Comparison of ENCODE assay signal across 28 cellular contexts in genomic region chr19:44278181-44278690, GRCh38. TPM values are rescaled to one million over a fixed set of nuclear protein-coding genes. Genes with fewer than 3 reads are reported as not detected.
A peak's percentile ranks its signal among the peaks of the same experiment; 100 is the strongest.
DNase-seq lines count a peak whose midpoint lies in the region; ATAC-seq and TF ChIP-seq lines count a peak whose summit lies in the region.
"Had no signal": no experiment of that assay in that cellular context is flagged by ENCODE, and none has a peak within 500 bp of the region (broad histone marks: within the 10 kb centered on the region; RNA-seq: fewer than 3 reads in every experiment).

No MANE protein-coding gene starts in this region.

- H3K18ac ChIP-seq in mesenchymal stem cell (ENCODE audit: low read depth in 1 of 2, low read length in 2 of 2) = no peak overlapping the region

- 93% methylated on average over 4 of the region's 4 CpGs for WGBS in mesenchymal stem cell

- no peak overlapping the region for H2AK5ac ChIP-seq in mesenchymal stem cell (ENCODE audit: low read length, severe bottlenecking)

- intact Hi-C loops in left ventricle myocardium inferior (cut with micrococcal nuclease) = no loop called here

- no peaks in the 10 kb centered on the region for H3K79me1 ChIP-seq in mesenchymal stem cell (replicated peaks; ENCODE audit: low read length, poor library complexity, severe bottlenecking)

- H3K36me3 ChIP-seq in mesenchymal stem cell (ENCODE audit: control insufficient read depth in 1 of 2, insufficient read depth in 2 of 2, low read depth in 1 of 2, low read length in 2 of 2) = peaks cover 0 to 10% of the 10 kb centered on the region in 2 experiments
- H3K36me3 ChIP-seq in left ventricle myocardium inferior = peaks cover 57% of the 10 kb centered on the region
- H3K36me3 ChIP-seq: adrenal gland, pancreas had no signal

- H3K9me3 ChIP-seq in mesenchymal stem cell (ENCODE audit: control insufficient read depth, low read length) (peaks cover 49% of the 10 kb centered on the region), left ventricle myocardium inferior (replicated peaks) (peaks cover 98% of the 10 kb centered on the region)
- H3K9me3 ChIP-seq: pancreas, SK-N-SH had no signal

- H4K8ac ChIP-seq in mesenchymal stem cell (ENCODE audit: low read length) = no peak overlapping the region

- no peak overlapping the region for H2BK5ac ChIP-seq in mesenchymal stem cell (ENCODE audit: low read depth, low read length, poor library complexity, severe bottlenecking)

- H3K4me1 ChIP-seq in mesenchymal stem cell (ENCODE audit: control insufficient read depth, insufficient read depth, low read depth, low read length) (no peaks in the 10 kb centered on the region), left ventricle myocardium inferior (no peaks in the 10 kb centered on the region)
- H3K4me1 ChIP-seq: adrenal gland, body of pancreas, gastrocnemius medialis, pancreas had no signal

- no peak overlapping the region for H3K23ac ChIP-seq in mesenchymal stem cell (ENCODE audit: low read length in 2 of 2)

- no peak for TF ChIP-seq CTCF in left ventricle myocardium inferior (IDR thresholded peaks at IDR 0.05; ENCODE audit: borderline replicate concordance)

- H3K4ac ChIP-seq in mesenchymal stem cell (ENCODE audit: low read depth in 1 of 2, low read length in 2 of 2) = no peak overlapping the region

- H2BK120ac ChIP-seq in mesenchymal stem cell (ENCODE audit: low read depth, low read length) = no peak overlapping the region

- ATAC-seq in HG03175 (IDR thresholded peaks at IDR 0.05; ENCODE audit: unreplicated experiment) (no peak), GM21390 (IDR thresholded peaks at IDR 0.05; ENCODE audit: unreplicated experiment) (no peak)
- ATAC-seq: activated CD4-positive, CD25-positive, alpha-beta regulatory T cell treated with anti-CD3 and anti-CD28 coated beads, Interleukin-2, amount 50 U/mL, for 24 hours; body of pancreas; gastrocnemius medialis; GM23338; K562; left colon; pancreas; T-helper 17 cell had no signal

- no peak overlapping the region for H3K4me3 ChIP-seq in mesenchymal stem cell (ENCODE audit: insufficient read depth in 1 of 2, low read depth in 1 of 2, low read length in 2 of 2)
- H3K4me3 ChIP-seq in left ventricle myocardium inferior = no peak overlapping the region
- H3K4me3 ChIP-seq: adrenal gland, body of pancreas, gastrocnemius medialis, GM23338, hepatocyte, K562, pancreas had no signal

- H2BK15ac ChIP-seq in mesenchymal stem cell (ENCODE audit: low read depth, poor library complexity, severe bottlenecking) = no peak overlapping the region

- no peak overlapping the region for H4K91ac ChIP-seq in mesenchymal stem cell (ENCODE audit: low read length)

- H3K27ac ChIP-seq in epithelial cell of prostate = peak overlapping the region; percentile 81
- no peak overlapping the region for H3K27ac ChIP-seq in mesenchymal stem cell (ENCODE audit: low read length, poor library complexity, severe bottlenecking)
- H3K27ac ChIP-seq in left ventricle myocardium inferior (replicated peaks) = no peak overlapping the region
- H3K27ac ChIP-seq: adrenal gland, body of pancreas, gastrocnemius medialis, hepatocyte, pancreas had no signal

- peak; percentile 64 for DNase-seq in ELR (ENCODE audit: low read depth)
- DNase-seq in NCI-H226 = peak; percentile 27
- DNase-seq in epithelial cell of prostate (ENCODE audit: low read depth, low spot score) = no peak
- DNase-seq in mesenchymal stem cell = no peak
- DNase-seq in left ventricle myocardium inferior = no peak
- DNase-seq in stimulated activated CD4-positive, alpha-beta T cell treated with anti-CD3 and anti-CD28 coated beads, Interleukin-2, amount 100 ng/mL, for 24 hours = no peak
- DNase-seq: activated CD4-positive, alpha-beta memory T cell treated with anti-CD3 and anti-CD28 coated beads for 36 hours; activated naive CD4-positive, alpha-beta T cell treated with Interleukin-2 at 50 U/mL for 16 hours; adrenal gland; body of pancreas; Calu3; CD4-positive, CD25-positive, alpha-beta regulatory T cell; DMS79; gastrocnemius medialis; left colon; NCI-H1105; NCI-H187; NCI-H510A treated with DMSO at 0.1 percent for 48 hours; pancreas; SK-N-SH; stimulated activated naive CD4-positive, alpha-beta T cell; T-helper 17 cell had no signal

- H2AFZ ChIP-seq in mesenchymal stem cell (ENCODE audit: low read depth, low read length) = no peak overlapping the region
- H2AFZ ChIP-seq: GM23338, hepatocyte had no signal

- H3K9ac ChIP-seq in mesenchymal stem cell (ENCODE audit: low read length) = peak overlapping the region; percentile 6
- H3K9ac ChIP-seq: SK-N-SH had no signal

- no peak overlapping the region for H3K14ac ChIP-seq in mesenchymal stem cell (ENCODE audit: low read length in 2 of 2)

- no peaks in the 10 kb centered on the region for H3K27me3 ChIP-seq in mesenchymal stem cell (ENCODE audit: control insufficient read depth in 1 of 2, insufficient read depth in 1 of 2, low read length in 2 of 2)
- no peaks in the 10 kb centered on the region for H3K27me3 ChIP-seq in left ventricle myocardium inferior (ENCODE audit: low read depth)
- H3K27me3 ChIP-seq: adrenal gland, body of pancreas, gastrocnemius medialis, hepatocyte, pancreas had no signal

- no peak overlapping the region for H2BK12ac ChIP-seq in mesenchymal stem cell (ENCODE audit: low read length in 2 of 2)

- H3K4me2 ChIP-seq in mesenchymal stem cell (ENCODE audit: low read length, poor library complexity, severe bottlenecking) = no peak overlapping the region
- H3K4me2 ChIP-seq: GM23338, hepatocyte, SK-N-SH had no signal

RNA-seq across cellular contexts. Expression of gene ZNF233, which starts 18.6 kb away (rescaled TPM):
- polyA plus RNA-seq in mesenchymal stem cell (2013, experiment 1 of 2) = 1.1 TPM
- 1.3 TPM for polyA plus RNA-seq in mesenchymal stem cell (2013, experiment 2 of 2)
- 6.8 TPM for total RNA-seq in left ventricle myocardium inferior

RNA-seq across cellular contexts. Expression of gene ZNF235, which starts 26.6 kb away (rescaled TPM):
- polyA plus RNA-seq in mesenchymal stem cell (2013, experiment 1 of 2) = 2.5 TPM
- polyA plus RNA-seq in mesenchymal stem cell (2013, experiment 2 of 2) = 2.5 TPM
- 4.8 TPM for total RNA-seq in left ventricle myocardium inferior

Comparison
In these comparisons a context has a peak if more than half of its experiments do, and no peak if none do; other contexts are left out.
1. DNase-seq: peak in ELR (single experiment) and NCI-H226 (single experiment); none in epithelial cell of prostate (single experiment), mesenchymal stem cell (single experiment), left ventricle myocardium inferior (single experiment) and stimulated activated CD4-positive, alpha-beta T cell treated with anti-CD3 and anti-CD28 coated beads, Interleukin-2, amount 100 ng/mL, for 24 hours (0 of 2).